Comparison of ENCODE assay signal across 8 cellular contexts in genomic region chr1:20184997-20185833, GRCh38. TPM values are rescaled to one million over a fixed set of nuclear protein-coding genes. Genes with fewer than 3 reads are reported as not detected.
DNase-seq lines count a peak whose midpoint lies in the region; ATAC-seq and TF ChIP-seq lines count a peak whose summit lies in the region.

No MANE protein-coding gene starts in this region.

- H3K4me2 ChIP-seq in OCI-LY7 (ENCODE audit: low read length), result peak overlapping the region; percentile 80

- H3K9me2 ChIP-seq in OCI-LY7 (ENCODE audit: insufficient read depth, low read length), result no peaks in the 10 kb centered on the region

- peak overlapping the region; percentile 74 to 92 for H3K27ac Mint-ChIP-seq in stimulated activated naive CD8-positive, alpha-beta T cell treated with anti-CD3 and anti-CD28 coated beads, Interleukin-15, amount 100 ng/mL, for 72 hours

- H4K20me1 ChIP-seq in OCI-LY7 (ENCODE audit: insufficient read depth, low read length), result no peaks in the 10 kb centered on the region

- H3K79me2 ChIP-seq in OCI-LY7 (ENCODE audit: insufficient read depth, low read depth, low read length), result no peaks in the 10 kb centered on the region

- no peak for TF ChIP-seq CTCF in OCI-LY7 (conservative IDR thresholded peaks at IDR 0.05; ENCODE audit: low read length)

- peak; percentile 80 for ATAC-seq in stimulated activated naive CD8-positive, alpha-beta T cell treated with anti-CD3 and anti-CD28 coated beads, Interleukin-15, amount 100 ng/mL, for 72 hours
- no peak for ATAC-seq in GM18505 (IDR thresholded peaks at IDR 0.05; ENCODE audit: unreplicated experiment)

- H2AFZ ChIP-seq in OCI-LY7 (ENCODE audit: low read length), result peak overlapping the region; percentile 34; the same call in 1 of the 2 replicates

- H3K36me3 ChIP-seq in OCI-LY7 (ENCODE audit: insufficient read depth, low read length), result no peaks in the 10 kb centered on the region
- H3K36me3 ChIP-seq in mesodermal cell (ENCODE audit: control insufficient read depth, insufficient read depth, low read length), result no peaks in the 10 kb centered on the region

- H3K9me3 ChIP-seq in OCI-LY7 (ENCODE audit: low read length), result peaks cover 3% of the 10 kb centered on the region; the same call in 1 of the 2 replicates
- peaks cover 5% of the 10 kb centered on the region for H3K9me3 ChIP-seq in mesodermal cell (ENCODE audit: control insufficient read depth, low read length)

- peaks cover 20% of the 10 kb centered on the region for H3K27me3 Mint-ChIP-seq in stimulated activated naive CD8-positive, alpha-beta T cell treated with anti-CD3 and anti-CD28 coated beads, Interleukin-15, amount 100 ng/mL, for 72 hours

- H3K4me3 ChIP-seq in OCI-LY7 (ENCODE audit: low read depth, low read length, poor library complexity, severe bottlenecking) (peak overlapping the region; percentile 63), mesodermal cell (ENCODE audit: extremely low read depth, insufficient read depth, low read length, poor library complexity, severe bottlenecking) (peak overlapping the region; percentile 47)

- H3K4me3 Mint-ChIP-seq in stimulated activated naive CD8-positive, alpha-beta T cell treated with anti-CD3 and anti-CD28 coated beads, Interleukin-15, amount 100 ng/mL, for 72 hours, result peak overlapping the region; percentile 75 to 77

- intact Hi-C loops in OCI-LY7 (cut with micrococcal nuclease; ENCODE audit: unreplicated experiment), result no loop called here

- peaks cover 58% of the 10 kb centered on the region for H3K4me1 Mint-ChIP-seq in stimulated activated naive CD8-positive, alpha-beta T cell treated with anti-CD3 and anti-CD28 coated beads, Interleukin-15, amount 100 ng/mL, for 72 hours

- BruUV-seq in OCI-LY7 (replicated peaks; lab: Mats Ljungman, UMichigan), result no TSS peak

- DNase-seq in OCI-LY7 (ENCODE audit: low spot score), result no peak
- DNase-seq in activated T-helper 1 cell treated with anti-CD3 and anti-CD28 coated beads, Interleukin-2, amount 50 U/mL, for 16 hours (ENCODE audit: low read depth in 1 of 2, low spot score in 1 of 2), result peak; percentile 22 to 35
- DNase-seq in stimulated activated naive CD8-positive, alpha-beta T cell treated with anti-CD3 and anti-CD28 coated beads, Interleukin-15, amount 100 ng/mL, for 72 hours, result peak; percentile 63 to 78
- DNase-seq in effector CD8-positive, alpha-beta T cell (lab: John Stamatoyannopoulos, UW), result no peak
- DNase-seq in SHP77 treated with DMSO at 0.1 percent for 48 hours (lab: John Stamatoyannopoulos, UW), result no peak
- no peak for DNase-seq in GM03348 (ENCODE audit: low spot score)

- WGBS in mesodermal cell (ENCODE audit: insufficient coverage in 2 of 2), 2 experiments, result 73 to 79% methylated on average over 12 to 13 of the region's 17 CpGs

- POLR2A ChIA-PET in OCI-LY7 (lab: Charles Lee), result no interaction called here

- CTCF ChIA-PET in OCI-LY7 (lab: Charles Lee; ENCODE audit: unreplicated experiment), result no interaction called here

- H3K4me1 ChIP-seq in OCI-LY7 (ENCODE audit: insufficient read depth, low read length, poor library complexity, severe bottlenecking), result peaks cover 58% of the 10 kb centered on the region
- H3K4me1 ChIP-seq in mesodermal cell (ENCODE audit: control insufficient read depth, insufficient read depth, low read length, poor library complexity, severe bottlenecking), result peaks cover 27% of the 10 kb centered on the region

- peaks cover under 1 to 1% of the 10 kb centered on the region in 2 donors for H3K9me3 Mint-ChIP-seq in stimulated activated naive CD8-positive, alpha-beta T cell treated with anti-CD3 and anti-CD28 coated beads, Interleukin-15, amount 100 ng/mL, for 72 hours

- TF ChIP-seq POLR2A in GM18505 (IDR thresholded peaks at IDR 0.05; ENCODE audit: borderline replicate concordance, extremely low read depth, insufficient read depth, insufficient read length), result no peak

- H3K27ac ChIP-seq in OCI-LY7 (ENCODE audit: low read depth, low read length, poor library complexity, severe bottlenecking) (no peak overlapping the region), mesodermal cell (ENCODE audit: low read depth, low read length, severe bottlenecking) (peak overlapping the region; percentile 81)

RNA-seq across cellular contexts. Expression of gene UBXN10, which starts 0.7 kb away (rescaled TPM):
- total RNA-seq in OCI-LY7 (2014; rRNA removed; shearing (Covaris generic)), result 0.28 and 0.50 TPM in 2 replicates
- 0.35 and 0.42 TPM in 2 replicates for total RNA-seq in OCI-LY7 (2022)
- polyA plus RNA-seq in mesodermal cell (2013, experiment 1 of 2), result 1.6 TPM
- polyA plus RNA-seq in mesodermal cell (2013, experiment 2 of 2), result 1.6 TPM

RNA-seq across cellular contexts. Expression of gene PLA2G2C, which starts 1.1 kb away (rescaled TPM):
- 0.44 TPM in 1 of 2 replicates, not detected in the other for total RNA-seq in OCI-LY7 (2014; rRNA removed; shearing (Covaris generic))
- 0.57 and 0.83 TPM in 2 replicates for total RNA-seq in OCI-LY7 (2022)
- 1.3 TPM for polyA plus RNA-seq in mesodermal cell (2013, experiment 1 of 2)
- 0.40 TPM for polyA plus RNA-seq in mesodermal cell (2013, experiment 2 of 2)

RNA-seq across cellular contexts. Expression of gene PLA2G2F, which starts 46.1 kb away (rescaled TPM):
- total RNA-seq in OCI-LY7 (2014; rRNA removed; shearing (Covaris generic)), result not detected in 2 replicates
- not detected in 2 replicates for total RNA-seq in OCI-LY7 (2022)
- polyA plus RNA-seq in mesodermal cell (2013, experiment 1 of 2), result not detected
- not detected for polyA plus RNA-seq in mesodermal cell (2013, experiment 2 of 2)

Comparison
In these comparisons a context has a peak if more than half of its experiments do, and no peak if none do; other contexts are left out.
1. DNase-seq: peak in activated T-helper 1 cell treated with anti-CD3 and anti-CD28 coated beads, Interleukin-2, amount 50 U/mL, for 16 hours (2 of 2) and stimulated activated naive CD8-positive, alpha-beta T cell treated with anti-CD3 and anti-CD28 coated beads, Interleukin-15, amount 100 ng/mL, for 72 hours (2 of 2); none in OCI-LY7 (single experiment), effector CD8-positive, alpha-beta T cell (single experiment), SHP77 treated with DMSO at 0.1 percent for 48 hours (single experiment) and GM03348 (single experiment).